10 cellular contexts compared by ENCODE assay signal in the genomic region with DNA sequence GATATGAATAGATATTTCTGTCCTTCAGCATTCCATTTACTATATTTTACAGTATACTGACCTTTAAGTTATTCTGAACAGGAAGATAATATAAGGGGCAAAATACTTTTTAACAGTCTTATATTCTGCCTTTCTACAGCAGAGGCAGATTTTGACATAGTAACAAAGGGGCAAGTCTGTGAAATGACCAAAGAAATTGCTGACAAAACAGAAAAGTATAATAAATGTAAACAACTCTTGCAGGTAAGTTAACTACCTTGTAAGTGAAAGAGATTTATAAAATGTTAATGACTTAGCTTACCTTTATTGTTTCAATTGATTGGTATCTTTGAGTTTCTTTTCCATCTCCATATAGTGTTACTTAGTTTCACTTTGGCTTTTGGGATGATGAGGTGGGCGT.
"Had no signal": no experiment of that assay in that cellular context is flagged by ENCODE, and none has a peak within 500 bp of the region (broad histone marks: within the 10 kb centered on the region; RNA-seq: fewer than 3 reads in every experiment).

No MANE protein-coding gene starts in this region.

- FAIRE-seq: H1, HTR-8/SVneo had no signal

- H3K4me3 ChIP-seq: GM23338, HAP-1 had no signal

- H2AFZ ChIP-seq: GM23338 had no signal

- H3K27ac ChIP-seq: KMS-11 had no signal

- H3K9ac ChIP-seq: KMS-11 had no signal

- H3K9me3 ChIP-seq: HAP-1 had no signal

- ATAC-seq: GM23338, HCT116 had no signal

- DNase-seq: H7, HFFc6, Karpas-422, KBM-7 had no signal

- H3K4me2 ChIP-seq: GM23338, KMS-11 had no signal
